Comparison of ENCODE assay signal across 1 cellular context in the genomic region with DNA sequence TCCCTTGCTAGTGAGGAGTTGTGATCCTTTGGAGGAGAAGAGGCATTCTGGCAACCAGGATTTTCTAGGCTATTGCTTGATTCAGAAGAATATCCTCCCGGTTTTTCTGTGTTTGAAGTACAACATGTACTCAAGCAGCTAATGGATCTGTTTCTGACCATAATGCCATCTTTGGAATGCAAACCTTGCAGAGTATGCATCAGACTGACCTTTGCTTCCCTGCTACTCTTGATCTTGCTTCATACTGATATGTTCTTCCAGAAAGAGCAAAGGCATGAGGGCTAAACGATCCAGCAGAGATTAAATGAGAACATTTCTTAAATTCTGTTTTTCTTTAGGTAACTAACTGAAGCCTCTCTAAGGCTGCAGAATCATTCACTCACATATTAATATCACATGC.
TF ChIP-seq lines count a peak whose summit lies in the region.

No MANE protein-coding gene starts in this region.

TF ChIP-seq in IMR-90, 13 proteins besides CTCF, POLR2A, EP300 and RAD21:
- TF ChIP-seq CEBPB (IDR thresholded peaks at IDR 0.05; ENCODE audit: low read depth, low read length) = peak; percentile 67
- no peak for TF ChIP-seq MXI1 (IDR thresholded peaks at IDR 0.05; ENCODE audit: borderline replicate concordance, low read depth, low read length)
